10 cellular contexts compared by ENCODE assay signal in the genomic region with DNA sequence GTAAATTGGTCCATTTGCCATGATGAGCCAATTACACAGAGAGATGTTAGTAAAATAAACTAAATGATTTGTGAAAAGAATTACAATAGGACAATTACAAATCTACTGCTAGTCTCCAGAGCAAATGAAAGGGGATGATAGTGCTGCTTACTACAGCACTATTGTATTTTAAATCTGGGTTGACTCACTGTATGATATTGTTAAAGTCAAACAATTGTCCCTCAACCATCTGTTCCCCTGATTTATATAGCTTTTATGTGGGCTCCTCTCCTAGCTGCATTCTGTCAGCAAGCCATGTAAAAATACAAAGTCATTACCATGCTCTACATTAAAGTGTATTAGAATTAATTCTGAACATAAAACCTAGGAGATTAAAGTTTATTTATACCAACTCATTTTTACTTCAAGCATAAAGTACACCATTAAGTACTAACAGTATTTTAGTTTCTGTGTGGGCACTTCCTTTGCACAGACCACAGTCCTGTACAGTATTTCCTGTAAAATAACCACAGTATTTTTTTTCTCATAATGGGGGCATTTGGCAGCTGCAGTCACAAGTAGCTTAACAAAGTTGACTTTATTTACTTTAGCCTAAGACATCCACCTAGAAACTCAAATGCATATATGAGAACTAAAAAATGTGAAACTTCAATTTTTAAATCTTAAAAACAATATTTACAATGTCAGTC.
A peak's percentile ranks its signal among the peaks of the same experiment; 100 is the strongest.
DNase-seq lines count a peak whose midpoint lies in the region; ATAC-seq and TF ChIP-seq lines count a peak whose summit lies in the region.
"Had no signal": no experiment of that assay in that cellular context is flagged by ENCODE, and none has a peak within 500 bp of the region (broad histone marks: within the 10 kb centered on the region; RNA-seq: fewer than 3 reads in every experiment).

No MANE protein-coding gene starts in this region.

- no peaks in the 10 kb centered on the region for H3K27me3 Mint-ChIP-seq in effector memory CD8-positive, alpha-beta T cell

- TF ChIP-seq CTCF in AG10803 (conservative IDR thresholded peaks at IDR 0.05; ENCODE audit: low read length) (no peak), WERI-Rb-1 (IDR thresholded peaks at IDR 0.05; ENCODE audit: low read depth, low read length) (no peak)

- H3K27ac ChIP-seq in WERI-Rb-1: no peak overlapping the region
- H3K27ac ChIP-seq: thoracic aorta had no signal

- peak; percentile 70 for ATAC-seq in GM18909 (IDR thresholded peaks at IDR 0.05; ENCODE audit: poor library complexity, unreplicated experiment)
- peak; percentile 97 for ATAC-seq in effector memory CD8-positive, alpha-beta T cell (replicated peaks)

- H3K27me3 ChIP-seq in WERI-Rb-1 (ENCODE audit: insufficient read depth, low read depth, severe bottlenecking): no peaks in the 10 kb centered on the region

- no peaks in the 10 kb centered on the region for H3K36me3 Mint-ChIP-seq in effector memory CD8-positive, alpha-beta T cell (ENCODE audit: insufficient read depth)

- DNase-seq in AG10803 (ENCODE audit: low read depth) (peak; percentile 4), NCI-H69 (lab: John Stamatoyannopoulos, UW) (peak; percentile 85), pons (ENCODE audit: low spot score) (no peak), WERI-Rb-1 (no peak), NCI-H526 treated with DMSO at 0.1 percent for 48 hours (lab: John Stamatoyannopoulos, UW) (no peak)
- DNase-seq in effector memory CD8-positive, alpha-beta T cell: peak in 1 of 3 experiments; percentile 6
- no peak for DNase-seq in stimulated activated CD4-positive, alpha-beta T cell treated with anti-CD3 and anti-CD28 coated beads, Interleukin-4, amount 100 ng/mL, for 24 hours
- DNase-seq: NCI-H510A treated with DMSO at 0.1 percent for 48 hours had no signal

- H3K4me1 Mint-ChIP-seq in effector memory CD8-positive, alpha-beta T cell (ENCODE audit: low read depth in 2 of 2): peaks cover 36 to 68% of the 10 kb centered on the region in 2 donors

- H3K27ac Mint-ChIP-seq in effector memory CD8-positive, alpha-beta T cell: peak overlapping the region; percentile 86 to 91

- H3K4me3 ChIP-seq in AG10803 (ENCODE audit: low read length) (no peak overlapping the region), WERI-Rb-1 (ENCODE audit: low read depth, low read length) (no peak overlapping the region)
- H3K4me3 ChIP-seq: thoracic aorta had no signal

- H3K9me3 Mint-ChIP-seq in effector memory CD8-positive, alpha-beta T cell: no peaks in the 10 kb centered on the region

- H3K36me3 ChIP-seq in WERI-Rb-1: no peaks in the 10 kb centered on the region
- H3K36me3 ChIP-seq: thoracic aorta had no signal

- no peaks in the 10 kb centered on the region for H3K9me3 ChIP-seq in WERI-Rb-1 (ENCODE audit: severe bottlenecking)
- H3K9me3 ChIP-seq: thoracic aorta had no signal

- H3K4me3 Mint-ChIP-seq in effector memory CD8-positive, alpha-beta T cell: peak overlapping the region; percentile 67 to 73

Comparison
In these comparisons a context has a peak if more than half of its experiments do, and no peak if none do; other contexts are left out.
1. DNase-seq: peak in AG10803 (single experiment) and NCI-H69 (single experiment); none in pons (single experiment), stimulated activated CD4-positive, alpha-beta T cell treated with anti-CD3 and anti-CD28 coated beads, Interleukin-4, amount 100 ng/mL, for 24 hours (single experiment), WERI-Rb-1 (single experiment) and NCI-H526 treated with DMSO at 0.1 percent for 48 hours (single experiment).